ENCODE assay signal across 1 cellular context in genomic region chr20:44936510-44936909, GRCh38.
TF ChIP-seq lines count a peak whose summit lies in the region.

No MANE protein-coding gene starts in this region.

TF ChIP-seq in GM12891, 5 proteins besides CTCF, POLR2A, EP300 and RAD21 (continued from another document):
- TF ChIP-seq TAF1 (IDR thresholded peaks at IDR 0.05; ENCODE audit: low read depth, low read length) (no peak), POLR2AphosphoS5 (IDR thresholded peaks at IDR 0.05; ENCODE audit: low read depth, low read length) (no peak)
TF ChIP-seq in GM12891: peak in this region for 0.
